7 cellular contexts compared by ENCODE assay signal in genomic region chr19:7447648-7448047, GRCh38.
"Had no signal": no experiment of that assay in that cellular context is flagged by ENCODE, and none has a peak within 500 bp of the region (broad histone marks: within the 10 kb centered on the region; RNA-seq: fewer than 3 reads in every experiment).

No MANE protein-coding gene starts in this region.

- H3K27ac ChIP-seq: GM23248 had no signal

- DNase-seq: GM23248, GOT3, H7, KG1 had no signal

- H3K9me3 ChIP-seq: HAP-1 had no signal

- H3K4me1 ChIP-seq: HAP-1 had no signal

- H3K4me3 ChIP-seq: GM23248, HAP-1 had no signal

- ATAC-seq: HCT116 had no signal

- H2AFZ ChIP-seq: GM23248 had no signal

- FAIRE-seq: HTR-8/SVneo had no signal

- H3K9ac ChIP-seq: GM23248 had no signal
